In genomic region chr4:110824344-110824743, GRCh38 we compare ENCODE assay signal across 24 cellular contexts.
"Had no signal": no experiment of that assay in that cellular context is flagged by ENCODE, and none has a peak within 500 bp of the region (broad histone marks: within the 10 kb centered on the region; RNA-seq: fewer than 3 reads in every experiment).

No MANE protein-coding gene starts in this region.

- H3K4me3 Mint-ChIP-seq: dendritic cell treated with granulocyte-macrophage colony-stimulating factor and Interleukin-4, amounts not matched to agents 40 ng/mL and 50 ng/mL, for 4 days; effector memory CD8-positive, alpha-beta T cell; endodermal cell had no signal

- H3K27me3 Mint-ChIP-seq: dendritic cell treated with granulocyte-macrophage colony-stimulating factor and Interleukin-4, amounts not matched to agents 40 ng/mL and 50 ng/mL, for 4 days; effector memory CD8-positive, alpha-beta T cell had no signal

- DNase-seq: colonic mucosa; cortex of kidney; dermis blood vessel endothelial cell; dorsolateral prefrontal cortex; effector CD4-positive, alpha-beta T cell; effector CD8-positive, alpha-beta T cell; effector memory CD4-positive, alpha-beta T cell; effector memory CD8-positive, alpha-beta T cell; endodermal cell; erythroblast; esophagus squamous epithelium; foreskin fibroblast; foreskin keratinocyte; foreskin melanocyte; gastrocnemius medialis; glutamatergic neuron; head of caudate nucleus; heart left ventricle; heart right ventricle had no signal

- H3K27me3 ChIP-seq: colonic mucosa, esophagus muscularis mucosa, esophagus squamous epithelium, foreskin keratinocyte, gastrocnemius medialis, gastroesophageal sphincter, heart left ventricle, heart right ventricle had no signal

- H3K27ac Mint-ChIP-seq: dendritic cell treated with granulocyte-macrophage colony-stimulating factor and Interleukin-4, amounts not matched to agents 40 ng/mL and 50 ng/mL, for 4 days; effector memory CD8-positive, alpha-beta T cell; endodermal cell had no signal

- H3K9me3 Mint-ChIP-seq: dendritic cell treated with granulocyte-macrophage colony-stimulating factor and Interleukin-4, amounts not matched to agents 40 ng/mL and 50 ng/mL, for 4 days had no signal

- H3K4me1 ChIP-seq: colonic mucosa, esophagus muscularis mucosa, esophagus squamous epithelium, foreskin keratinocyte, gastrocnemius medialis, gastroesophageal sphincter, heart left ventricle, heart right ventricle had no signal

- H3K9me3 ChIP-seq: colonic mucosa, esophagus muscularis mucosa, esophagus squamous epithelium, gastrocnemius medialis had no signal

- H3K4me1 Mint-ChIP-seq: endodermal cell had no signal

- H3K36me3 ChIP-seq: colonic mucosa, esophagus muscularis mucosa, esophagus squamous epithelium, gastrocnemius medialis, gastroesophageal sphincter, heart left ventricle, heart right ventricle had no signal

- H3K4me3 ChIP-seq: colonic mucosa, coronary artery, dorsolateral prefrontal cortex, esophagus muscularis mucosa, esophagus squamous epithelium, gastrocnemius medialis, gastroesophageal sphincter, heart left ventricle, heart right ventricle had no signal

- H3K27ac ChIP-seq: colonic mucosa, coronary artery, dorsolateral prefrontal cortex, epithelial cell of prostate, esophagus muscularis mucosa, esophagus squamous epithelium, foreskin keratinocyte, gastrocnemius medialis, gastroesophageal sphincter, heart left ventricle, heart right ventricle had no signal
